Comparison of ENCODE assay signal across 12 cellular contexts in the genomic region with DNA sequence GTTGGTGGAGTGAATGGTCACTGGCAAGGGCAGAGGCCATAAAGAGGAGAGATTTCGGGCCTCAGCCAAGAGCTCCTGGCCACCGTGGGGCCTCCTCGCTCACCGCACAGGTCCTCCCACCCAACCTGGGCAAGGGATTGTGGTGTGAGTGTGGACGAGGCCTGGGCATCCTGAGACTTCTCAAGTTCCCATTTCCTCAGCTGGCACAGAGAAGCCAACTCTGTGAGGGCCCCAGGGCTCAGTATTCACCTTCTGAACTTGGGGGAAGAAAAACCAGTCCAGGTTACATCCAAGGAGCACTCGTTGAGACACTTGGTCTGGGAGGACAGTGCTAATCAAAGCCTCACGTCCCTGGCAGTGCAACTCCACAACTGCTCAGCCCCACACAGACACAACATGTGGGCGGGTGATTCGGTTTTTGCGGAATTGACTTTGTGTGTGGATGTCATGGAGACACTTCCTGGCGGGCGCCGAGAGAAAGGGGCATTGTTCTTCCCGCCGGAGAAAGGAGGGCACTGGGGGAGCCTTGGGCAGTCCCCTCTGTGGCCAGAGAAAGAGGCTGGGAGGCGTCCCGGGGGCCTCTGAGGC. TPM values are rescaled to one million over a fixed set of nuclear protein-coding genes. Genes with fewer than 3 reads are reported as not detected.
DNase-seq lines count a peak whose midpoint lies in the region; ATAC-seq and TF ChIP-seq lines count a peak whose summit lies in the region.
"Had no signal": no experiment of that assay in that cellular context is flagged by ENCODE, and none has a peak within 500 bp of the region (broad histone marks: within the 10 kb centered on the region; RNA-seq: fewer than 3 reads in every experiment).

No MANE protein-coding gene starts in this region.

- intact Hi-C loops in heart right ventricle (cut with DNase I), result no loop called here
- intact Hi-C loops in prostate gland (cut with DNase I), result no loop called here

- peaks cover 0 to 15% (median 3%) of the 10 kb centered on the region in 9 donors for H3K4me1 ChIP-seq in heart right ventricle
- H3K4me1 ChIP-seq in prostate gland (replicated peaks), result no peaks in the 10 kb centered on the region

- peaks cover 0 to 8% (median 0%) of the 10 kb centered on the region in 11 donors for H3K9me3 ChIP-seq in heart right ventricle
- no peaks in the 10 kb centered on the region for H3K9me3 ChIP-seq in prostate gland
- H3K9me3 ChIP-seq: upper lobe of left lung had no signal

- TF ChIP-seq POLR2A in prostate gland (IDR thresholded peaks at IDR 0.05), result no peak

- TF ChIP-seq CTCF in heart right ventricle (IDR thresholded peaks at IDR 0.05) (no peak), prostate gland (IDR thresholded peaks at IDR 0.05) (no peak)

- H3K27me3 ChIP-seq in heart right ventricle (no peaks in the 10 kb centered on the region), prostate gland (replicated peaks; ENCODE audit: insufficient read depth) (no peaks in the 10 kb centered on the region)
- H3K27me3 ChIP-seq: upper lobe of left lung had no signal

- no peak overlapping the region for H3K4me3 ChIP-seq in heart right ventricle
- no peak overlapping the region for H3K4me3 ChIP-seq in prostate gland
- H3K4me3 ChIP-seq: upper lobe of left lung had no signal

- DNase-seq in ELF-1 (ENCODE audit: low read depth, low spot score) (peak; percentile 30), RPMI7951 (ENCODE audit: low read depth) (peak; percentile 93), heart right ventricle (peak in 1 of 2 donors; percentile 7), prostate gland (ENCODE audit: low spot score) (peak; percentile 3), left lobe of liver (ENCODE audit: low spot score) (no peak)
- DNase-seq in activated naive CD4-positive, alpha-beta T cell treated with anti-CD3 and anti-CD28 coated beads, Interleukin-2, amount 50 U/mL, for 16 hours, result no peak
- DNase-seq in stimulated activated CD4-positive, alpha-beta T cell treated with anti-CD3 and anti-CD28 coated beads, Interleukin-4, amount 100 ng/mL, for 4 hours, result no peak
- DNase-seq: NCI-H1092 treated with DMSO at 0.1 percent for 48 hours, upper lobe of left lung had no signal

- WGBS in heart right ventricle, 2 donors, result 71 to 76% methylated on average over 17 of the region's 17 CpGs
- 54% methylated on average over 17 of the region's 17 CpGs for WGBS in prostate gland

- ATAC-seq in heart right ventricle (peak in 6 of 8 donors; percentile 17 to 55 (median 48)), HG03439 (IDR thresholded peaks at IDR 0.05; ENCODE audit: unreplicated experiment) (no peak), left lobe of liver (no peak)

- H3K36me3 ChIP-seq in heart right ventricle (no peaks in the 10 kb centered on the region), prostate gland (no peaks in the 10 kb centered on the region)
- H3K36me3 ChIP-seq: upper lobe of left lung had no signal

- H3K27ac ChIP-seq in heart right ventricle (peak overlapping the region in 2 of 10 donors; percentile 18 to 30), prostate gland (no peak overlapping the region)
- H3K27ac ChIP-seq: epithelial cell of prostate, HL-60 had no signal

RNA-seq across cellular contexts. Expression of a gene that starts 28.5 kb away (rescaled TPM):
- 24.6 and 27.2 TPM in 2 replicates for total RNA-seq in RPMI7951 (2014; rRNA removed; shearing (Covaris generic))
- total RNA-seq in heart right ventricle (1 to 10 TPM in 7 of 10 donors, under 1 TPM in 3; 0.31 to 4.5 (median 1.5) TPM), prostate gland (10 to 100 TPM in 1 of 2 donors, 1 to 10 TPM in 1; 2.9 to 22.1 TPM), left lobe of liver (1.6 TPM)
- 10 to 100 TPM in 1 of 2 donors, 1 to 10 TPM in 1; 5.3 to 12.7 TPM for polyA plus RNA-seq in heart right ventricle

Comparison
In these comparisons a context has a peak if more than half of its experiments do, and no peak if none do; other contexts are left out.
1. DNase-seq: peak in ELF-1 (single experiment), RPMI7951 (single experiment) and prostate gland (single experiment); none in activated naive CD4-positive, alpha-beta T cell treated with anti-CD3 and anti-CD28 coated beads, Interleukin-2, amount 50 U/mL, for 16 hours (single experiment), stimulated activated CD4-positive, alpha-beta T cell treated with anti-CD3 and anti-CD28 coated beads, Interleukin-4, amount 100 ng/mL, for 4 hours (0 of 2) and left lobe of liver (single experiment).
2. ATAC-seq: peak in heart right ventricle (6 of 8); none in HG03439 (single experiment) and left lobe of liver (single experiment).